Comparison of ENCODE assay signal across 14 cellular contexts in genomic region chr9:114694146-114694545, GRCh38. TPM values are rescaled to one million over a fixed set of nuclear protein-coding genes. Genes with fewer than 3 reads are reported as not detected.
DNase-seq lines count a peak whose midpoint lies in the region; ATAC-seq and TF ChIP-seq lines count a peak whose summit lies in the region.
"Had no signal": no experiment of that assay in that cellular context is flagged by ENCODE, and none has a peak within 500 bp of the region (broad histone marks: within the 10 kb centered on the region; RNA-seq: fewer than 3 reads in every experiment).

No MANE protein-coding gene starts in this region.

- H3K4me1 Mint-ChIP-seq in activated CD4-positive, alpha-beta memory T cell treated with anti-CD3 and anti-CD28 coated beads for 36 hours (ENCODE audit: low read depth), result peaks cover 89% of the 10 kb centered on the region
- peaks cover 94% of the 10 kb centered on the region for H3K4me1 Mint-ChIP-seq in activated CD4-positive, alpha-beta memory T cell treated with anti-CD3 and anti-CD28 coated beads, Interleukin-2, amount 10 ng/mL, durations not matched to agents 7 days and 5 days
- peaks cover 90% of the 10 kb centered on the region for H3K4me1 Mint-ChIP-seq in activated naive CD8-positive, alpha-beta T cell treated with anti-CD3 and anti-CD28 coated beads for 36 hours

- no peaks in the 10 kb centered on the region for H3K9me3 Mint-ChIP-seq in activated CD4-positive, alpha-beta memory T cell treated with anti-CD3 and anti-CD28 coated beads for 36 hours
- no peaks in the 10 kb centered on the region for H3K9me3 Mint-ChIP-seq in activated CD4-positive, alpha-beta memory T cell treated with anti-CD3 and anti-CD28 coated beads, Interleukin-2, amount 10 ng/mL, durations not matched to agents 7 days and 5 days
- peaks cover 3% of the 10 kb centered on the region for H3K9me3 Mint-ChIP-seq in activated naive CD8-positive, alpha-beta T cell treated with anti-CD3 and anti-CD28 coated beads for 36 hours
- H3K9me3 Mint-ChIP-seq: memory B cell had no signal

- no peaks in the 10 kb centered on the region for H3K79me1 ChIP-seq in IMR-90 (ENCODE audit: low read depth in 1 of 2, low read length in 2 of 2)

- TF ChIP-seq RAD21 in IMR-90 (IDR thresholded peaks at IDR 0.05; ENCODE audit: low read length), result no peak

- H3K4me3 ChIP-seq in IMR-90 (ENCODE audit: insufficient read depth, low read depth, low read length) (no peak overlapping the region), mucosa of descending colon (no peak overlapping the region)
- H3K4me3 ChIP-seq: skin epidermis, stomach had no signal

- H2AFZ ChIP-seq in IMR-90 (replicated peaks; ENCODE audit: low read length, poor library complexity), result no peak overlapping the region

- WGBS in IMR-90 (ENCODE audit: extremely low coverage in 2 of 2, insufficient read length in 1 of 2), 2 experiments, result 80% methylated on average over 2 of the region's 2 CpGs; no CpG with 5 or more reads in 1 of the 2 experiments

- H2BK20ac ChIP-seq in IMR-90 (ENCODE audit: low read depth, low read length), result peak overlapping the region; percentile 44; the same call in 1 of the 2 replicates

- no peak overlapping the region for H3K27ac ChIP-seq in IMR-90 (ENCODE audit: insufficient read depth, low read length)
- H3K27ac ChIP-seq: skin epidermis, stomach had no signal

- H3K27ac Mint-ChIP-seq in activated CD4-positive, alpha-beta memory T cell treated with anti-CD3 and anti-CD28 coated beads for 36 hours, result peak overlapping the region; percentile 62
- no peak overlapping the region for H3K27ac Mint-ChIP-seq in activated CD4-positive, alpha-beta memory T cell treated with anti-CD3 and anti-CD28 coated beads, Interleukin-2, amount 10 ng/mL, durations not matched to agents 7 days and 5 days
- peak overlapping the region; percentile 92 for H3K27ac Mint-ChIP-seq in activated naive CD8-positive, alpha-beta T cell treated with anti-CD3 and anti-CD28 coated beads for 36 hours
- H3K27ac Mint-ChIP-seq: memory B cell had no signal

- no peak for TF ChIP-seq CTCF in IMR-90 (conservative IDR thresholded peaks at IDR 0.05; ENCODE audit: low read depth, low read length)
- no peak for TF ChIP-seq CTCF in mucosa of descending colon (IDR thresholded peaks at IDR 0.05)

- no peak overlapping the region for H3K4me3 Mint-ChIP-seq in activated CD4-positive, alpha-beta memory T cell treated with anti-CD3 and anti-CD28 coated beads for 36 hours
- H3K4me3 Mint-ChIP-seq in activated CD4-positive, alpha-beta memory T cell treated with anti-CD3 and anti-CD28 coated beads, Interleukin-2, amount 10 ng/mL, durations not matched to agents 7 days and 5 days, result no peak overlapping the region
- no peak overlapping the region for H3K4me3 Mint-ChIP-seq in activated naive CD8-positive, alpha-beta T cell treated with anti-CD3 and anti-CD28 coated beads for 36 hours
- H3K4me3 Mint-ChIP-seq: memory B cell had no signal

- no peaks in the 10 kb centered on the region for H3K27me3 Mint-ChIP-seq in activated CD4-positive, alpha-beta memory T cell treated with anti-CD3 and anti-CD28 coated beads for 36 hours
- peaks cover 24% of the 10 kb centered on the region for H3K27me3 Mint-ChIP-seq in activated CD4-positive, alpha-beta memory T cell treated with anti-CD3 and anti-CD28 coated beads, Interleukin-2, amount 10 ng/mL, durations not matched to agents 7 days and 5 days
- H3K27me3 Mint-ChIP-seq in activated naive CD8-positive, alpha-beta T cell treated with anti-CD3 and anti-CD28 coated beads for 36 hours, result no peaks in the 10 kb centered on the region

- H3K18ac ChIP-seq in IMR-90 (ENCODE audit: low read depth, low read length), result no peak overlapping the region

- no peak overlapping the region for H4K91ac ChIP-seq in IMR-90 (ENCODE audit: insufficient read depth, low read depth, low read length)

- H3K9ac ChIP-seq in IMR-90 (ENCODE audit: low read depth, low read length), result no peak overlapping the region

- intact Hi-C loops in activated CD4-positive, alpha-beta memory T cell treated with anti-CD3 and anti-CD28 coated beads for 36 hours (cut with micrococcal nuclease), result loop anchor here (5.0 kb wide), 1 partner anchor 133 kb away; no protein-coding TSS in a partner anchor
- intact Hi-C loops in IMR-90 (cut with micrococcal nuclease) (no loop called here), mucosa of descending colon (cut with DNase I, micrococcal nuclease) (no loop called here)

- H4K5ac ChIP-seq in IMR-90 (ENCODE audit: low read depth, low read length), result no peak overlapping the region

- no peak overlapping the region for H3K56ac ChIP-seq in IMR-90 (ENCODE audit: extremely low read depth, insufficient read depth, low read length)

- POLR2A ChIA-PET in activated CD4-positive, alpha-beta memory T cell treated with anti-CD3 and anti-CD28 coated beads for 36 hours (lab: Charles Lee), result interaction anchor here (1.0 to 4.9 kb wide), 3 partner anchors 12 to 306 kb away, joined by 3 to 28 read pairs (median 4); partner anchors contain the start of gene TNFSF8
- POLR2A ChIA-PET in activated CD4-positive, alpha-beta memory T cell treated with anti-CD3 and anti-CD28 coated beads, Interleukin-2, amount 10 ng/mL, durations not matched to agents 7 days and 5 days (lab: Charles Lee), result interaction anchor here (0.6 to 14.5 kb wide), 10 partner anchors 8 to 313 kb away, joined by 3 to 418 read pairs (median 10); partner anchors contain the start of genes TEX48 and TNFSF8
- POLR2A ChIA-PET in IMR-90 (lab: Charles Lee; ENCODE audit: unreplicated experiment), result no interaction called here

- DNase-seq in activated CD4-positive, alpha-beta memory T cell treated with anti-CD3 and anti-CD28 coated beads for 36 hours, result no peak
- no peak for DNase-seq in activated CD4-positive, alpha-beta memory T cell treated with anti-CD3 and anti-CD28 coated beads, Interleukin-2, amount 10 ng/mL, durations not matched to agents 7 days and 5 days
- DNase-seq in IMR-90 (peak; percentile 23), mucosa of descending colon (no peak), NCI-H748 (lab: John Stamatoyannopoulos, UW; ENCODE audit: unreplicated experiment) (no peak), iPS-NIHi7 (ENCODE audit: extremely low spot score) (no peak)
- DNase-seq in activated naive CD8-positive, alpha-beta T cell treated with anti-CD3 and anti-CD28 coated beads for 36 hours, result no peak
- DNase-seq: NCI-H2029, occipital lobe, stomach had no signal

- peak overlapping the region; percentile 33; the same call in 1 of the 2 replicates for H3K14ac ChIP-seq in IMR-90 (replicated peaks; ENCODE audit: low read depth, low read length)

- H3K9me3 ChIP-seq in IMR-90 (ENCODE audit: control insufficient read depth, insufficient read depth, low read length), result no peaks in the 10 kb centered on the region
- no peaks in the 10 kb centered on the region for H3K9me3 ChIP-seq in mucosa of descending colon
- H3K9me3 ChIP-seq: stomach had no signal

- H4K8ac ChIP-seq in IMR-90 (ENCODE audit: low read depth in 2 of 2, low read length in 2 of 2), result no peak overlapping the region

- TF ChIP-seq POLR2A in IMR-90 (IDR thresholded peaks at IDR 0.05; ENCODE audit: low read depth, low read length), result no peak

- no peak overlapping the region for H2AK9ac ChIP-seq in IMR-90 (replicated peaks; ENCODE audit: low read depth, low read length, poor library complexity)

- no peak for ATAC-seq in IMR-90 (ENCODE audit: low read depth)
- peak; percentile 57 for ATAC-seq in mucosa of descending colon
- no peak for ATAC-seq in GM19455 (IDR thresholded peaks at IDR 0.05; ENCODE audit: unreplicated experiment)

- H2BK5ac ChIP-seq in IMR-90 (ENCODE audit: low read depth, low read length, poor library complexity, severe bottlenecking), result no peak overlapping the region

- H2AK5ac ChIP-seq in IMR-90 (ENCODE audit: low read depth, low read length), result peak overlapping the region; percentile 5; the same call in 1 of the 2 replicates

- peaks cover 4% of the 10 kb centered on the region for H3K36me3 Mint-ChIP-seq in activated CD4-positive, alpha-beta memory T cell treated with anti-CD3 and anti-CD28 coated beads for 36 hours
- H3K36me3 Mint-ChIP-seq in activated CD4-positive, alpha-beta memory T cell treated with anti-CD3 and anti-CD28 coated beads, Interleukin-2, amount 10 ng/mL, durations not matched to agents 7 days and 5 days (ENCODE audit: low read depth), result peaks cover 31% of the 10 kb centered on the region
- peaks cover 18% of the 10 kb centered on the region for H3K36me3 Mint-ChIP-seq in activated naive CD8-positive, alpha-beta T cell treated with anti-CD3 and anti-CD28 coated beads for 36 hours

- H3K36me3 ChIP-seq in IMR-90 (ENCODE audit: control insufficient read depth, insufficient read depth, low read length) (no peaks in the 10 kb centered on the region), mucosa of descending colon (ENCODE audit: low read depth) (no peaks in the 10 kb centered on the region)
- H3K36me3 ChIP-seq: stomach had no signal

- H3K9me1 ChIP-seq in IMR-90 (ENCODE audit: insufficient read depth, low read length), result peaks cover 18% of the 10 kb centered on the region

- no TSS peak for BruUV-seq in IMR-90 (replicated peaks; lab: Mats Ljungman, UMichigan)

- H3K4me1 ChIP-seq in IMR-90 (ENCODE audit: control insufficient read depth, insufficient read depth, low read length), result peaks cover 13% of the 10 kb centered on the region
- peaks cover 5% of the 10 kb centered on the region for H3K4me1 ChIP-seq in mucosa of descending colon (ENCODE audit: low read depth)
- H3K4me1 ChIP-seq: stomach had no signal

- H4K20me1 ChIP-seq in IMR-90 (ENCODE audit: insufficient read depth, low read length), result no peaks in the 10 kb centered on the region

- in situ Hi-C loops in IMR-90 (cut with MboI; ENCODE audit: low sequenced_read_pairs), result no loop called here

- H3K4ac ChIP-seq in IMR-90 (ENCODE audit: low read depth, low read length), result 0 out of 2 replicates have a peak overlapping the region, but pooled peaks have one; percentile 14

- H2BK120ac ChIP-seq in IMR-90 (ENCODE audit: low read depth, low read length), result no peak overlapping the region

- H3K23ac ChIP-seq in IMR-90 (ENCODE audit: low read depth, low read length), result 0 out of 2 replicates have a peak overlapping the region, but pooled peaks have one; percentile 23

- H2BK15ac ChIP-seq in IMR-90 (ENCODE audit: low read depth, low read length), result peak overlapping the region; percentile 67; the same call in 1 of the 3 replicates

- CTCF ChIA-PET in activated CD4-positive, alpha-beta memory T cell treated with anti-CD3 and anti-CD28 coated beads for 36 hours (lab: Charles Lee), result interaction anchor here (0.8 to 5.7 kb wide), 7 partner anchors 8 to 320 kb away, joined by 4 to 55 read pairs (median 5); partner anchors contain the start of gene TEX48
- CTCF ChIA-PET in activated CD4-positive, alpha-beta memory T cell treated with anti-CD3 and anti-CD28 coated beads, Interleukin-2, amount 10 ng/mL, durations not matched to agents 7 days and 5 days (lab: Charles Lee), result interaction anchor here (0.9 to 9.4 kb wide), 7 partner anchors 13 to 320 kb away, joined by 3 to 56 read pairs (median 10); partner anchors contain the start of gene TEX48
- CTCF ChIA-PET in IMR-90 (lab: Yijun Ruan, JAX), result interaction anchor here (1.5 kb wide), 2 partner anchors 11 to 13 kb away, joined by 3 read pairs; no protein-coding TSS in a partner anchor

- H3K4me2 ChIP-seq in IMR-90 (ENCODE audit: low read depth, low read length), result no peak overlapping the region

- no peaks in the 10 kb centered on the region for H3K27me3 ChIP-seq in IMR-90 (ENCODE audit: control insufficient read depth, insufficient read depth, low read length)
- H3K27me3 ChIP-seq: stomach had no signal

- dilution Hi-C loops in IMR-90 (cut with HindIII; ENCODE audit: low sequenced_read_pairs, unreplicated experiment), result no loop called here

RNA-seq across cellular contexts. Expression of gene TEX48, which starts 12.2 kb away (rescaled TPM):
- 1 to 10 TPM in 1 of 2 experiments, under 1 TPM in 1; 0.57 to 1.2 TPM for total RNA-seq in activated CD4-positive, alpha-beta memory T cell treated with anti-CD3 and anti-CD28 coated beads for 36 hours
- 1 to 10 TPM in 1 of 2 experiments, under 1 TPM in 1; 0.48 to 1.5 TPM for total RNA-seq in activated CD4-positive, alpha-beta memory T cell treated with anti-CD3 and anti-CD28 coated beads, Interleukin-2, amount 10 ng/mL, durations not matched to agents 7 days and 5 days
- total RNA-seq in IMR-90 (2012; rRNA removed) (not detected in 2 replicates), mucosa of descending colon (not detected)
- polyA plus RNA-seq in IMR-90 (2012; rRNA removed), result not detected in 2 replicates
- polyA plus RNA-seq in IMR-90 (2012; cell fraction: cytosol; rRNA removed), result not detected in 2 replicates
- not detected in 2 replicates for polyA plus RNA-seq in IMR-90 (2012; cell fraction: nucleus; rRNA removed; ENCODE audit: low replicate concordance)
- total RNA-seq in activated naive CD8-positive, alpha-beta T cell treated with anti-CD3 and anti-CD28 coated beads for 36 hours, result under 1 TPM; 0.70 to 0.80 TPM
- total RNA-seq: H4, occipital lobe, stomach had no signal
- polyA plus RNA-seq: stomach had no signal

RNA-seq across cellular contexts. Expression of gene TEX53, which starts 36.5 kb away (rescaled TPM):
- total RNA-seq in activated CD4-positive, alpha-beta memory T cell treated with anti-CD3 and anti-CD28 coated beads for 36 hours, result not detected
- total RNA-seq in activated CD4-positive, alpha-beta memory T cell treated with anti-CD3 and anti-CD28 coated beads, Interleukin-2, amount 10 ng/mL, durations not matched to agents 7 days and 5 days, result not detected
- total RNA-seq in IMR-90 (2012; rRNA removed), result not detected in 2 replicates
- polyA plus RNA-seq in IMR-90 (2012; rRNA removed), result not detected in 2 replicates
- polyA plus RNA-seq in IMR-90 (2012; cell fraction: cytosol; rRNA removed), result not detected in 2 replicates
- not detected in 2 replicates for polyA plus RNA-seq in IMR-90 (2012; cell fraction: nucleus; rRNA removed; ENCODE audit: low replicate concordance)
- total RNA-seq in activated naive CD8-positive, alpha-beta T cell treated with anti-CD3 and anti-CD28 coated beads for 36 hours, result not detected
- not detected for total RNA-seq in mucosa of descending colon
- total RNA-seq: H4, occipital lobe, stomach had no signal
- polyA plus RNA-seq: stomach had no signal
